Comparison of ENCODE assay signal across 8 cellular contexts in the genomic region with DNA sequence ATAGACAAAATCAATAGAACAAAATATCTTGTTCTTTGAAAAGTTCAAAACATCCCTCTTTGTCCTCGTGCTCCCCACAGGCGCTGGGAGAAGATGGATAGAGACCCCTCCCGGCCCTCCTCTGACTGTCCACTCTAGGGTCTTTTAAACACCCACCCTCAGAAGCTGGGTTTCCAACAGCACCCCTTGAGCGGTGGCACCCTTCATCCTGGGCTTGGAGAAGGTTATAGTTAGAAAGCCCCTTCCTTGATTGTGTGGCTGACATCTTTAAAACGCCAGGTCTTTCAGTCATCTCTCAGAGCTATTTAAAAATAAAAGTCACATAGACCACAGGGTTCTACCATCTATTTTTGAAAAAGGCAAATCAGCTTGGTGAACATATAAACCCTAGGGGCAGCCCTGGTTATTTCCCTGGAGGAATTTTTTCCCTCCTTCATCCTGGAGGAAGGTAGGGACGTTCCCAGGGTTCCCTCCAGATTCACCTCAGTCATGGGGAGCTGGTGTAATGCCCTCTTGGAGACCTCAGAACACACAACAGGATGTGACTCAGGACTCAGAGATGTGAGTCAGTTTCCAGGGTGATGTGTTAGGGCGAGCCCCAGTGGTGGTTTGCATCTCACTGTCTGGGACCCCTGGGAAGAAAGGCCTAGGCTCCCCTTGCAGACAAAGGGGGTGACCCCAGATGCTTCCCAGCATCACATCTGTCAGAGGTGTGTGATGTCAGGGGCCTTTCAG.
DNase-seq lines count a peak whose midpoint lies in the region; ATAC-seq lines count a peak whose summit lies in the region.

No MANE protein-coding gene starts in this region.

- no peak overlapping the region for H3K4me3 Mint-ChIP-seq in activated CD4-positive, alpha-beta T cell treated with anti-CD3 and anti-CD28 coated beads, Interleukin-2, amount 10 ng/mL, durations not matched to agents 7 days and 5 days

- H3K4me1 Mint-ChIP-seq in activated CD4-positive, alpha-beta T cell treated with anti-CD3 and anti-CD28 coated beads, Interleukin-2, amount 10 ng/mL, durations not matched to agents 7 days and 5 days = peaks cover 81% of the 10 kb centered on the region

- H3K27me3 ChIP-seq in effector memory CD4-positive, alpha-beta T cell (replicated peaks; ENCODE audit: control insufficient read depth, insufficient read depth, low read length, poor library complexity, severe bottlenecking) = no peaks in the 10 kb centered on the region

- ATAC-seq in HG03469 (IDR thresholded peaks at IDR 0.05; ENCODE audit: unreplicated experiment) = peak; percentile 52

- H3K9me3 Mint-ChIP-seq in activated CD4-positive, alpha-beta T cell treated with anti-CD3 and anti-CD28 coated beads, Interleukin-2, amount 10 ng/mL, durations not matched to agents 7 days and 5 days = peaks cover 5% of the 10 kb centered on the region

- H3K36me3 Mint-ChIP-seq in activated CD4-positive, alpha-beta T cell treated with anti-CD3 and anti-CD28 coated beads, Interleukin-2, amount 10 ng/mL, durations not matched to agents 7 days and 5 days (ENCODE audit: low read depth) = peaks cover 62% of the 10 kb centered on the region

- peaks cover 13% of the 10 kb centered on the region for H3K36me3 ChIP-seq in effector memory CD4-positive, alpha-beta T cell (ENCODE audit: control insufficient read depth, insufficient read depth, low read length)

- H3K4me1 ChIP-seq in effector memory CD4-positive, alpha-beta T cell (ENCODE audit: control insufficient read depth, insufficient read depth, low read length, poor library complexity, severe bottlenecking) = peaks cover 52% of the 10 kb centered on the region

- no peaks in the 10 kb centered on the region for H3K27me3 Mint-ChIP-seq in activated CD4-positive, alpha-beta T cell treated with anti-CD3 and anti-CD28 coated beads, Interleukin-2, amount 10 ng/mL, durations not matched to agents 7 days and 5 days

- CTCF ChIA-PET in activated CD4-positive, alpha-beta T cell treated with anti-CD3 and anti-CD28 coated beads, Interleukin-2, amount 10 ng/mL, durations not matched to agents 7 days and 5 days (lab: Charles Lee) = interaction anchor here (0.5 to 1.6 kb wide), 5 partner anchors 11 to 630 kb away, joined by 3 to 6 read pairs (median 4); no protein-coding TSS in a partner anchor

- H3K4me3 ChIP-seq in effector memory CD4-positive, alpha-beta T cell (ENCODE audit: insufficient read depth, low read depth, low read length, poor library complexity, severe bottlenecking) = no peak overlapping the region
- no peak overlapping the region for H3K4me3 ChIP-seq in skin epidermis

- peak overlapping the region; percentile 69 for H3K27ac Mint-ChIP-seq in activated CD4-positive, alpha-beta T cell treated with anti-CD3 and anti-CD28 coated beads, Interleukin-2, amount 10 ng/mL, durations not matched to agents 7 days and 5 days

- H3K9me3 ChIP-seq in effector memory CD4-positive, alpha-beta T cell (ENCODE audit: control insufficient read depth, low read length) = no peaks in the 10 kb centered on the region

- peak overlapping the region; percentile 52 for H3K27ac ChIP-seq in effector memory CD4-positive, alpha-beta T cell (ENCODE audit: insufficient read depth, low read length, poor library complexity, severe bottlenecking)
- H3K27ac ChIP-seq in skin epidermis = peak overlapping the region in 20 of 21 experiments; percentile 9 to 89 (median 80)

- POLR2A ChIA-PET in activated CD4-positive, alpha-beta T cell treated with anti-CD3 and anti-CD28 coated beads, Interleukin-2, amount 10 ng/mL, durations not matched to agents 7 days and 5 days (lab: Charles Lee) = interaction anchor here (0.6 to 1.2 kb wide), 3 partner anchors 65 to 167 kb away, joined by 3 read pairs; no protein-coding TSS in a partner anchor

- DNase-seq in GM04503 (ENCODE audit: low read depth) (peak; percentile 75), NCI-H526 (lab: John Stamatoyannopoulos, UW) (no peak), NCI-H345 treated with DMSO at 0.1 percent for 48 hours (lab: John Stamatoyannopoulos, UW; ENCODE audit: unreplicated experiment) (no peak), RPMI8226 (no peak)
- peak; percentile 44 for DNase-seq in activated CD4-positive, alpha-beta T cell treated with anti-CD3 and anti-CD28 coated beads, Interleukin-2, amount 10 ng/mL, durations not matched to agents 7 days and 5 days
- peak; percentile 31 to 71 (median 58) for DNase-seq in effector memory CD4-positive, alpha-beta T cell

Comparison
In these comparisons a context has a peak if more than half of its experiments do, and no peak if none do; other contexts are left out.
1. DNase-seq: peak in GM04503 (single experiment), activated CD4-positive, alpha-beta T cell treated with anti-CD3 and anti-CD28 coated beads, Interleukin-2, amount 10 ng/mL, durations not matched to agents 7 days and 5 days (single experiment) and effector memory CD4-positive, alpha-beta T cell (3 of 3); none in NCI-H526 (0 of 2), NCI-H345 treated with DMSO at 0.1 percent for 48 hours (single experiment) and RPMI8226 (single experiment).